Comparison of ENCODE assay signal across 24 cellular contexts in genomic region chr6:163387317-163387716, GRCh38. TPM values are rescaled to one million over a fixed set of nuclear protein-coding genes. Genes with fewer than 3 reads are reported as not detected.
DNase-seq lines count a peak whose midpoint lies in the region; ATAC-seq and TF ChIP-seq lines count a peak whose summit lies in the region.
"Had no signal": no experiment of that assay in that cellular context is flagged by ENCODE, and none has a peak within 500 bp of the region (broad histone marks: within the 10 kb centered on the region; RNA-seq: fewer than 3 reads in every experiment).

No MANE protein-coding gene starts in this region.

- H3K4me3 Mint-ChIP-seq in progenitor cell of endocrine pancreas (ENCODE audit: low read depth) = no peak overlapping the region
- H3K4me3 Mint-ChIP-seq: activated CD4-positive, alpha-beta memory T cell treated with anti-CD3 and anti-CD28 coated beads for 36 hours; CD4-positive, CD25-positive, alpha-beta regulatory T cell; stimulated activated naive CD8-positive, alpha-beta T cell treated with anti-CD3 and anti-CD28 coated beads, Interleukin-15, amount 100 ng/mL, for 72 hours; T-helper 1 cell treated with Interleukin-12 subunit alpha and Interleukin-12 subunit beta and Interleukin-4 antibody, amounts not matched to agents 30 μg/mL and 1 μg/mL, for 36 hours had no signal

- H3K27me3 ChIP-seq in right lobe of liver = no peaks in the 10 kb centered on the region
- H3K27me3 ChIP-seq: esophagus muscularis mucosa, neutrophil had no signal

- ATAC-seq in right lobe of liver = peak; percentile 53 to 86 (median 81)
- no peak for ATAC-seq in HG03571 (IDR thresholded peaks at IDR 0.05; ENCODE audit: unreplicated experiment)
- ATAC-seq: stimulated activated naive CD8-positive, alpha-beta T cell treated with anti-CD3 and anti-CD28 coated beads, Interleukin-15, amount 100 ng/mL, for 72 hours had no signal

- H3K36me3 ChIP-seq in right lobe of liver = no peaks in the 10 kb centered on the region
- H3K36me3 ChIP-seq: esophagus muscularis mucosa, neutrophil had no signal

- WGBS in right lobe of liver (ENCODE audit: insufficient coverage, low coverage, low lambda C conversion rate, missing lambda C conversion rate) = 85% methylated on average over 5 of the region's 5 CpGs

- intact Hi-C loops in right lobe of liver (cut with DNase I) = no loop called here

- no peak for TF ChIP-seq POLR2A in right lobe of liver (IDR thresholded peaks at IDR 0.05)

- H3K4me1 Mint-ChIP-seq in progenitor cell of endocrine pancreas (ENCODE audit: low read depth) = peaks cover 1% of the 10 kb centered on the region
- H3K4me1 Mint-ChIP-seq: stimulated activated naive CD8-positive, alpha-beta T cell treated with anti-CD3 and anti-CD28 coated beads, Interleukin-15, amount 100 ng/mL, for 72 hours had no signal

- H3K4me1 ChIP-seq in right lobe of liver = peaks cover 0 to 1% (median 0%) of the 10 kb centered on the region in 4 donors

- H3K9me3 Mint-ChIP-seq in progenitor cell of endocrine pancreas (ENCODE audit: low read depth) = no peaks in the 10 kb centered on the region
- H3K9me3 Mint-ChIP-seq: T-helper 1 cell treated with Interleukin-12 subunit alpha and Interleukin-12 subunit beta and Interleukin-4 antibody, amounts not matched to agents 30 μg/mL and 1 μg/mL, for 36 hours had no signal

- H3K36me3 Mint-ChIP-seq in progenitor cell of endocrine pancreas (ENCODE audit: insufficient read depth) = no peaks in the 10 kb centered on the region
- H3K36me3 Mint-ChIP-seq: CD4-positive, CD25-positive, alpha-beta regulatory T cell had no signal

- TF ChIP-seq CTCF in right lobe of liver (IDR thresholded peaks at IDR 0.05) (no peak), progenitor cell of endocrine pancreas (IDR thresholded peaks at IDR 0.05; ENCODE audit: unreplicated experiment) (no peak)

- no peaks in the 10 kb centered on the region for H3K27me3 Mint-ChIP-seq in progenitor cell of endocrine pancreas
- H3K27me3 Mint-ChIP-seq: stimulated activated naive CD8-positive, alpha-beta T cell treated with anti-CD3 and anti-CD28 coated beads, Interleukin-15, amount 100 ng/mL, for 72 hours had no signal

- H3K4me3 ChIP-seq in right lobe of liver = no peak overlapping the region
- H3K4me3 ChIP-seq: coronary artery, esophagus muscularis mucosa had no signal

- no peak overlapping the region for H3K27ac Mint-ChIP-seq in progenitor cell of endocrine pancreas
- H3K27ac Mint-ChIP-seq: activated CD4-positive, alpha-beta memory T cell treated with anti-CD3 and anti-CD28 coated beads for 36 hours; CD4-positive, CD25-positive, alpha-beta regulatory T cell; T-helper 1 cell treated with Interleukin-12 subunit alpha and Interleukin-12 subunit beta and Interleukin-4 antibody, amounts not matched to agents 30 μg/mL and 1 μg/mL, for 36 hours had no signal

- no peaks in the 10 kb centered on the region for H3K9me3 ChIP-seq in right lobe of liver
- H3K9me3 ChIP-seq: esophagus muscularis mucosa, neutrophil had no signal

- peak overlapping the region; percentile 77 for H3K27ac ChIP-seq in epithelial cell of prostate
- H3K27ac ChIP-seq in right lobe of liver = no peak overlapping the region
- H3K27ac ChIP-seq: coronary artery, esophagus muscularis mucosa, neutrophil, VCaP had no signal

- DNase-seq in EH (ENCODE audit: low read depth) (peak; percentile 13), NCI-H2171 treated with DMSO at 0.1 percent for 48 hours (lab: John Stamatoyannopoulos, UW) (peak; percentile 39), epithelial cell of prostate (ENCODE audit: low read depth, low spot score) (peak; percentile 6), right lobe of liver (no peak), progenitor cell of endocrine pancreas (ENCODE audit: low spot score, unreplicated experiment) (no peak), globus pallidus (ENCODE audit: low spot score) (no peak), pons (ENCODE audit: low spot score) (no peak)
- DNase-seq: ACHN; activated CD4-positive, alpha-beta memory T cell treated with anti-CD3 and anti-CD28 coated beads for 36 hours; activated naive CD4-positive, alpha-beta T cell treated with anti-CD3 and anti-CD28 coated beads, Interleukin-2, amount 50 U/mL, for 16 hours; activated T-cell treated with anti-CD3 and anti-CD28 coated beads, Interleukin-2, amount 50 U/mL, for 1 hour; CD4-positive, CD25-positive, alpha-beta regulatory T cell; DMS153; NCI-H1930; NCI-H510A; right cardiac atrium; SHP77 treated with DMSO at 0.1 percent for 48 hours; stimulated activated naive CD8-positive, alpha-beta T cell treated with anti-CD3 and anti-CD28 coated beads, Interleukin-15, amount 100 ng/mL, for 72 hours had no signal

RNA-seq across cellular contexts. Expression of gene QKI, which starts 27.2 kb away (rescaled TPM):
- total RNA-seq in right lobe of liver (10 to 100 TPM; 47.6 to 80.8 (median 76.3) TPM), progenitor cell of endocrine pancreas (88.4 and 97.3 TPM in 2 replicates)

Comparison
In these comparisons a context has a peak if more than half of its experiments do, and no peak if none do; other contexts are left out.
1. DNase-seq: peak in EH (single experiment), NCI-H2171 treated with DMSO at 0.1 percent for 48 hours (single experiment) and epithelial cell of prostate (single experiment); none in right lobe of liver (0 of 3), progenitor cell of endocrine pancreas (single experiment), globus pallidus (single experiment) and pons (single experiment).